Comparison of ENCODE assay signal across 28 cellular contexts in genomic region chr12:98803468-98804209, GRCh38.
DNase-seq lines count a peak whose midpoint lies in the region; ATAC-seq, FAIRE-seq and TF ChIP-seq lines count a peak whose summit lies in the region.
"Had no signal": no experiment of that assay in that cellular context is flagged by ENCODE, and none has a peak within 500 bp of the region (broad histone marks: within the 10 kb centered on the region; RNA-seq: fewer than 3 reads in every experiment).

No MANE protein-coding gene starts in this region.

- peak; percentile 11 to 46; a peak in 1 of 4 replicates for TF ChIP-seq RAD21 in K562 (CRISPR knock-in tag; conservative IDR thresholded peaks at IDR 0.05 in 1 of 2, IDR thresholded peaks at IDR 0.05 in 1 of 2)

- H3K4me3 ChIP-seq in HEK293 (ENCODE audit: low read depth, low read length) (no peak overlapping the region), K562 (no peak overlapping the region), colonic mucosa (no peak overlapping the region)
- H3K4me3 ChIP-seq: BLaER1 treated with 17β-estradiol and CSF1 and Interleukin-3, amounts not matched to agents 10 nM and 100 nM; HAP-1; ovary; PC-9; upper lobe of left lung had no signal

- FAIRE-seq in K562 (lab: Jason Lieb, UNC) = no peak
- FAIRE-seq: G401.6 had no signal

- intact Hi-C loops in K562 (cut with micrococcal nuclease) = no loop called here
- intact Hi-C loops in colonic mucosa (cut with DNase I) = no loop called here

- H3K9me3 ChIP-seq in HEK293 (ENCODE audit: control insufficient read depth, insufficient read depth, low read depth, low read length) (no peaks in the 10 kb centered on the region), K562 (replicated peaks; ENCODE audit: control insufficient read depth, insufficient read depth, low read depth, low read length) (no peaks in the 10 kb centered on the region), colonic mucosa (no peaks in the 10 kb centered on the region)
- H3K9me3 ChIP-seq: BLaER1 treated with 17β-estradiol and CSF1 and Interleukin-3, amounts not matched to agents 10 nM and 100 nM; HAP-1; ovary; upper lobe of left lung had no signal

- H3K27me3 ChIP-seq in K562 (ENCODE audit: control insufficient read depth in 2 of 2, insufficient read depth in 2 of 2, low read length in 2 of 2) = peaks cover 0 to 4% of the 10 kb centered on the region in 2 experiments; a peak in 1 of 5 replicates
- H3K27me3 ChIP-seq in colonic mucosa = no peaks in the 10 kb centered on the region
- H3K27me3 ChIP-seq: BLaER1 treated with 17β-estradiol and CSF1 and Interleukin-3, amounts not matched to agents 10 nM and 100 nM; ovary; upper lobe of left lung had no signal

- H3K36me3 ChIP-seq in HEK293 (ENCODE audit: control insufficient read depth in 2 of 2, insufficient read depth in 1 of 2, low read length in 2 of 2) = no peaks in the 10 kb centered on the region
- no peaks in the 10 kb centered on the region for H3K36me3 ChIP-seq in K562 (ENCODE audit: control insufficient read depth, insufficient read depth, low read length)
- H3K36me3 ChIP-seq in colonic mucosa = no peaks in the 10 kb centered on the region
- H3K36me3 ChIP-seq: HAP-1, ovary, upper lobe of left lung had no signal

- no peak for TF ChIP-seq POLR2A in K562 (conservative IDR thresholded peaks at IDR 0.05)

- H3K4me1 ChIP-seq in HEK293 (ENCODE audit: control insufficient read depth, insufficient read depth, low read length) = no peaks in the 10 kb centered on the region
- no peaks in the 10 kb centered on the region for H3K4me1 ChIP-seq in K562 (replicated peaks in 1 of 2; ENCODE audit: control insufficient read depth in 2 of 2, insufficient read depth in 2 of 2, low read length in 2 of 2)
- no peaks in the 10 kb centered on the region for H3K4me1 ChIP-seq in colonic mucosa
- H3K4me1 ChIP-seq: BLaER1 treated with 17β-estradiol and CSF1 and Interleukin-3, amounts not matched to agents 10 nM and 100 nM; HAP-1; upper lobe of left lung had no signal

- CTCF ChIA-PET in HEK293 (lab: Yijun Ruan, JAX) (interaction anchor here (0.7 to 1.5 kb wide), 2 partner anchors 34 to 40 kb away, joined by 3 to 5 read pairs; no protein-coding TSS in a partner anchor), K562 (lab: Yijun Ruan, JAX; ENCODE audit: low intra/inter-chr PET ratio) (no interaction called here)

- BruUV-seq in K562 (replicated peaks; lab: Mats Ljungman, UMichigan) = no TSS peak

- no peaks in the 10 kb centered on the region for H3K79me2 ChIP-seq in K562 (ENCODE audit: control insufficient read depth, insufficient read depth, low read length)

- no peak overlapping the region for H3K27ac ChIP-seq in HEK293 (ENCODE audit: extremely low read depth, low read depth, low read length)
- no peak overlapping the region for H3K27ac ChIP-seq in K562 (ENCODE audit: extremely low read depth, low read depth, low read length)
- H3K27ac ChIP-seq in colonic mucosa = no peak overlapping the region
- H3K27ac ChIP-seq: BLaER1 treated with 17β-estradiol and CSF1 and Interleukin-3, amounts not matched to agents 10 nM and 100 nM; ovary; PC-9; upper lobe of left lung had no signal

- H3K4me2 ChIP-seq in K562 (ENCODE audit: insufficient read depth, low read length) = no peak overlapping the region
- H3K4me2 ChIP-seq: BLaER1 treated with 17β-estradiol and CSF1 and Interleukin-3, amounts not matched to agents 10 nM and 100 nM; PC-9 had no signal

- 0% methylated on average over 6 of the region's 6 CpGs for WGBS in K562 (ENCODE audit: insufficient coverage, low coverage, missing lambda C conversion rate)

- no peaks in the 10 kb centered on the region for H4K20me1 ChIP-seq in K562 (replicated peaks; ENCODE audit: control insufficient read depth, insufficient read depth, low read length)
- H4K20me1 ChIP-seq: BLaER1 treated with 17β-estradiol and CSF1 and Interleukin-3, amounts not matched to agents 10 nM and 100 nM had no signal

- no peak overlapping the region for H2AFZ ChIP-seq in K562 (ENCODE audit: low read depth, low read length)
- H2AFZ ChIP-seq: PC-9 had no signal

- H3K9ac ChIP-seq in K562 (ENCODE audit: insufficient read depth in 1 of 2, low read depth in 2 of 2, low read length in 2 of 2) (no peak overlapping the region), colonic mucosa (ENCODE audit: low read depth in 2 of 2, low read length in 2 of 2) (no peak overlapping the region)
- H3K9ac ChIP-seq: BLaER1 treated with 17β-estradiol and CSF1 and Interleukin-3, amounts not matched to agents 10 nM and 100 nM had no signal

- DNase-seq in DMS53 (lab: John Stamatoyannopoulos, UW) (peak; percentile 24), DMS53 treated with DMSO at 0.1 percent for 48 hours (lab: John Stamatoyannopoulos, UW; ENCODE audit: unreplicated experiment) (no peak), K562 (ENCODE audit: extremely low read depth in 1 of 4, low spot score in 3 of 4) (no peak), stromal cell of bone marrow (ENCODE audit: low read depth) (peak; percentile 2), dedifferentiated amniotic fluid mesenchymal stem cell (ENCODE audit: extremely low spot score) (no peak), colonic mucosa (no peak)
- no peak for DNase-seq in activated T-cell treated with anti-CD3 and anti-CD28 coated beads, Interleukin-2, amount 50 U/mL, for 48 hours
- DNase-seq: 8988T; activated CD4-positive, alpha-beta T cell treated with anti-CD3 and anti-CD28 coated beads for 36 hours; activated CD8-positive, alpha-beta T cell treated with anti-CD3 and anti-CD28 coated beads for 36 hours; activated naive CD4-positive, alpha-beta T cell treated with anti-CD3 and anti-CD28 coated beads, Interleukin-2, amount 50 U/mL, for 16 hours; DMS153; effector CD4-positive, alpha-beta T cell; NCI-H1092; NCI-H1694 treated with DMSO at 0.1 percent for 48 hours; NCI-H2171 treated with DMSO at 0.1 percent for 48 hours; NCI-H510A treated with DMSO at 0.1 percent for 48 hours; NK-92 treated with Interleukin-12 subunit alpha and Interleukin-12 subunit beta, amount 100 ng/mL, for 24 hours; ovary; PC-9; Right ventricle myocardium superior; upper lobe of left lung had no signal

- ATAC-seq in K562 = no peak
- ATAC-seq: activated CD4-positive, alpha-beta T cell treated with anti-CD3 and anti-CD28 coated beads for 36 hours; activated CD8-positive, alpha-beta T cell treated with anti-CD3 and anti-CD28 coated beads for 36 hours; left lobe of liver; stimulated activated memory B cell treated with anti-CD40 and anti-IgM and Interleukin-4, amounts not matched to agents 10 μg/mL and 1 μg/mL and 100 μg/mL, for 72 hours had no signal

- no peaks in the 10 kb centered on the region for H3K9me1 ChIP-seq in K562 (ENCODE audit: control insufficient read depth, insufficient read depth, low read length)

- POLR2A ChIA-PET in HEK293 (lab: Yijun Ruan, JAX) (no interaction called here), K562 (lab: Yijun Ruan, JAX) (no interaction called here)

- in situ Hi-C loops in K562 (cut with MboI) = no loop called here

- TF ChIP-seq CTCF in HEK293 (tag by site-specific recombination; IDR thresholded peaks at IDR 0.05) (no peak), K562 (IDR thresholded peaks at IDR 0.05 in 2 of 3, conservative IDR thresholded peaks at IDR 0.05 in 1 of 3; ENCODE audit: insufficient read depth in 2 of 3, low read depth in 1 of 3, low read length in 3 of 3) (peak in 1 of 3 experiments; percentile 36; a peak in 2 of 6 replicates), colonic mucosa (IDR thresholded peaks at IDR 0.05) (no peak)

- TF ChIP-seq EP300 in K562 (IDR thresholded peaks at IDR 0.05; ENCODE audit: low read length) = no peak

TF ChIP-seq in HEK293, 187 proteins besides CTCF, POLR2A, EP300 and RAD21:
- peak; percentile 85 for TF ChIP-seq SCRT2 (tag by site-specific recombination; IDR thresholded peaks at IDR 0.05)
- TF ChIP-seq ZNF175 (tag by site-specific recombination; IDR thresholded peaks at IDR 0.05) = no peak
- peak; percentile 58; the same call in 1 of the 2 replicates for TF ChIP-seq SCRT1 (tag by site-specific recombination; IDR thresholded peaks at IDR 0.05; ENCODE audit: borderline replicate concordance)
- no peak for TF ChIP-seq ZNF302 (tag by site-specific recombination; IDR thresholded peaks at IDR 0.05; ENCODE audit: low read depth)

TF ChIP-seq in K562, 482 proteins besides CTCF, POLR2A, EP300 and RAD21:
- peak in 1 of 2 experiments; percentile 66; a peak in 2 of 4 replicates for TF ChIP-seq RCOR1 (IDR thresholded peaks at IDR 0.05; ENCODE audit: borderline replicate concordance in 1 of 2, low read depth in 2 of 2, low read length in 2 of 2)
- peak; percentile 77 for TF ChIP-seq KDM1A (IDR thresholded peaks at IDR 0.05)
- no peak for TF ChIP-seq PYGO2 (tag; IDR thresholded peaks at IDR 0.05)

Comparison
In these comparisons a context has a peak if more than half of its experiments do, and no peak if none do; other contexts are left out.
1. DNase-seq: peak in DMS53 (single experiment) and stromal cell of bone marrow (single experiment); none in DMS53 treated with DMSO at 0.1 percent for 48 hours (single experiment), K562 (0 of 4), dedifferentiated amniotic fluid mesenchymal stem cell (single experiment), activated T-cell treated with anti-CD3 and anti-CD28 coated beads, Interleukin-2, amount 50 U/mL, for 48 hours (0 of 2) and colonic mucosa (single experiment).